ENCODE assay signal across 8 cellular contexts in the genomic region with DNA sequence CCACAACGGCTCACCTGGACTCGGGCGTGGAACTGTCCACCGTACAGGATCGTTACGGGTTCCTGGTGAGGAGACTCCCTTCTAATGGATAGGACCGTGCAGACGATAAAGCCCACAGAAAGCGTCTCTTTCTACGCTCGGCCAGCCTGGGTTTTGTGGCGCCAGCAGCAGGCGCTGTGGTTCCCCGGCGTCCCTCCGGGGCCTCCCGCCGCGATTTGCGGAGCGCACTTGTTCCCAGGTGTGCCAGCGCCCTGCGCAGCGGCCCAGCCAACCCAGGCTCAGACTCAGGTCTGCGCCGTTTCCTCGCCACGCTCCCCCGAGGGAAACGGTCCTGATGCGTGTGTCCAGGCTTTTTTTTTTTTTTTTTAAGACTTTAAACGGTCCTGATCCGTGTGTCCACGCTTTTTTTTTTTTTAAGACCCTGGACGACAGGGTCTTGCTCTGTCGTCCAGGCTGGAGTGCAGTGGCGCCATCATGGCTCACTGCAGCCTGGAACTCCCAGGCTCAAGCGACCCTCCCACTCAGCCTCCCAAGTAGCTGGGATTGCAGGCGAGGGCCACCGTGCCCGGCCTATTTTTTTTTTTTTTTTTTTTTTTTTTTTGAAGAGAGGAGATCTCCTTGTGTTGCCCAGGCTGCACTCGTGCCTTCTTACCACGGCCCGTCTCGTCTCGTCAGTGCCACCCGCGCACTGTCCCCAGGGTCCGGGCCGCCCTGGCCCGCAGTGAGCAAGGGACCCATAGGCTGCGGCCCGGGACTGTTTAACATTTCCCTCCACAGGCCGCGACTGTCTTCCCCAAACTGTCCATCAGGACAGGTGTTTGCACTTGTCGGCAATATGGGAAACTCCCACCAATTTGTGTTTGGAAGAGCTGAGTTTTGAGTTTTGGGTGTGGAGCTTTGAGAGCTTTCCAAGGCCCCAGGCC. TPM values are rescaled to one million over a fixed set of nuclear protein-coding genes. Genes with fewer than 3 reads are reported as not detected.
A peak's percentile ranks its signal among the peaks of the same experiment; 100 is the strongest.
DNase-seq lines count a peak whose midpoint lies in the region; ATAC-seq, FAIRE-seq and TF ChIP-seq lines count a peak whose summit lies in the region.

No MANE protein-coding gene starts in this region.

- H3K9me3 ChIP-seq in BLaER1 (no peaks in the 10 kb centered on the region), keratinocyte (ENCODE audit: control insufficient read depth, low read depth, low read length) (no peaks in the 10 kb centered on the region)

- H3K27me3 Mint-ChIP-seq in type B pancreatic cell: peaks cover 48% of the 10 kb centered on the region

- no peaks in the 10 kb centered on the region for H3K9me1 ChIP-seq in keratinocyte (ENCODE audit: control insufficient read depth, extremely low read depth, insufficient read depth, low read length)

- H3K27ac Mint-ChIP-seq in type B pancreatic cell: no peak overlapping the region

- no peak for FAIRE-seq in keratinocyte (lab: Jason Lieb, UNC)

- H3K79me2 ChIP-seq in keratinocyte (ENCODE audit: control insufficient read depth, insufficient read depth, low read length): no peaks in the 10 kb centered on the region

- H3K4me2 ChIP-seq in BLaER1 (peak overlapping the region; percentile 23; the same call in 1 of the 2 replicates), keratinocyte (ENCODE audit: control insufficient read depth, extremely low read depth, insufficient read depth, low read depth, low read length) (peak overlapping the region; percentile 76)

- H3K4me3 Mint-ChIP-seq in type B pancreatic cell: peak overlapping the region; percentile 39

- peaks cover 6% of the 10 kb centered on the region for H3K4me1 Mint-ChIP-seq in type B pancreatic cell (ENCODE audit: unreplicated experiment)

- H3K36me3 ChIP-seq in BLaER1: no peaks in the 10 kb centered on the region
- H3K36me3 ChIP-seq in keratinocyte (ENCODE audit: control insufficient read depth in 2 of 2, extremely low read depth in 1 of 2, insufficient read depth in 2 of 2, low read length in 2 of 2): no peaks in the 10 kb centered on the region

- H3K4me3 ChIP-seq in BLaER1 (no peak overlapping the region), keratinocyte (ENCODE audit: control insufficient read depth in 2 of 3, extremely low read depth in 1 of 3, insufficient read depth in 2 of 3, low read depth in 1 of 3, low read length in 3 of 3) (peak overlapping the region in 2 of 3 experiments; percentile 25 to 26)

- no peak overlapping the region for H3K9ac ChIP-seq in BLaER1
- no peak overlapping the region for H3K9ac ChIP-seq in keratinocyte (ENCODE audit: control insufficient read depth, extremely low read depth, insufficient read depth, low read length)

- ATAC-seq in HG02759 (IDR thresholded peaks at IDR 0.05; ENCODE audit: unreplicated experiment) (peak; percentile 79), GM18909 (IDR thresholded peaks at IDR 0.05; ENCODE audit: poor library complexity, unreplicated experiment) (no peak)

- H2AFZ ChIP-seq in keratinocyte (ENCODE audit: control insufficient read depth, low read length): peak overlapping the region; percentile 59

- H3K27ac ChIP-seq in BLaER1: no peak overlapping the region
- no peak overlapping the region for H3K27ac ChIP-seq in keratinocyte (ENCODE audit: control insufficient read depth, insufficient read depth, low read length)

- H4K20me1 ChIP-seq in BLaER1 (no peaks in the 10 kb centered on the region), keratinocyte (ENCODE audit: control insufficient read depth, extremely low read depth, insufficient read depth, low read length) (no peaks in the 10 kb centered on the region)

- dilution Hi-C loops in keratinocyte (cut with MboI; ENCODE audit: extremely low pct_ligation_motif_present, low sequenced_read_pairs): no loop called here

- DNase-seq in activated T-cell treated with anti-CD3 and anti-CD28 coated beads for 4 hours (peak; percentile 16), keratinocyte (ENCODE audit: low read depth, low spot score) (no peak), type B pancreatic cell (ENCODE audit: extremely low spot score, unreplicated experiment) (peak; percentile 68), SKM-1 treated with dmso at 0.1 percent for 144 hours (lab: John Stamatoyannopoulos, UW; ENCODE audit: unreplicated experiment) (no peak), NAMALWA (ENCODE audit: low spot score) (no peak)

- H3K27me3 ChIP-seq in BLaER1: peaks cover 14% of the 10 kb centered on the region
- H3K27me3 ChIP-seq in keratinocyte (ENCODE audit: control insufficient read depth, extremely low read depth, insufficient read depth, low read length): peaks cover 44% of the 10 kb centered on the region

- H3K4me1 ChIP-seq in BLaER1 (no peaks in the 10 kb centered on the region), keratinocyte (ENCODE audit: control insufficient read depth, extremely low read depth, insufficient read depth, low read length) (peaks cover 4% of the 10 kb centered on the region)

- H3K9me3 Mint-ChIP-seq in type B pancreatic cell: no peaks in the 10 kb centered on the region

- H3K36me3 Mint-ChIP-seq in type B pancreatic cell: no peaks in the 10 kb centered on the region

- TF ChIP-seq CTCF in keratinocyte (optimal IDR thresholded peaks at IDR 0.05 in 1 of 3, IDR thresholded peaks at IDR 0.05 in 1 of 3, conservative IDR thresholded peaks at IDR 0.05 in 1 of 3; ENCODE audit: extremely low read depth in 1 of 3, insufficient read depth in 2 of 3, low read length in 3 of 3) (peak; percentile 57 to 86 (median 77)), type B pancreatic cell (conservative IDR thresholded peaks at IDR 0.05) (peak; percentile 52)

RNA-seq across cellular contexts. Expression of gene GJA3, which starts 23.8 kb away (rescaled TPM):
- 0.07 to 0.13 TPM (median 0.09 TPM) in 3 replicates for polyA plus RNA-seq in keratinocyte
- polyA plus RNA-seq in keratinocyte (2011; ENCODE audit: low read depth): 0.10 TPM
- polyA plus RNA-seq in keratinocyte (2011; cell fraction: cytosol; rRNA removed): 0.10 and 0.11 TPM in 2 replicates
- polyA plus RNA-seq in keratinocyte (2011; cell fraction: nucleus; rRNA removed): 0.21 and 0.22 TPM in 2 replicates
- polyA plus RNA-seq in keratinocyte (2012; ENCODE audit: low replicate concordance): 0.13 and 0.17 TPM in 2 replicates
- 0.10 to 0.13 TPM in 2 of 3 replicates, not detected in the other for polyA minus RNA-seq in keratinocyte
- not detected for polyA minus RNA-seq in keratinocyte (2011; cell fraction: cytosol; rRNA and poly(A)+ RNA removed)
- polyA minus RNA-seq in keratinocyte (2011; cell fraction: nucleus; rRNA and poly(A)+ RNA removed): 0.21 and 0.23 TPM in 2 replicates
- total RNA-seq in type B pancreatic cell (ENCODE audit: low replicate concordance): 0.31 and 0.60 TPM in 2 replicates

RNA-seq across cellular contexts. Expression of gene GJB2, which starts 55.7 kb away (rescaled TPM):
- 364 to 604 TPM (median 374 TPM) in 3 replicates for polyA plus RNA-seq in keratinocyte
- 198 TPM for polyA plus RNA-seq in keratinocyte (2011; ENCODE audit: low read depth)
- 333 and 385 TPM in 2 replicates for polyA plus RNA-seq in keratinocyte (2011; cell fraction: cytosol; rRNA removed)
- 582 and 627 TPM in 2 replicates for polyA plus RNA-seq in keratinocyte (2011; cell fraction: nucleus; rRNA removed)
- 265 and 800 TPM in 2 replicates for polyA plus RNA-seq in keratinocyte (2012; ENCODE audit: low replicate concordance)
- 246 to 619 TPM (median 333 TPM) in 3 replicates for polyA minus RNA-seq in keratinocyte
- polyA minus RNA-seq in keratinocyte (2011; cell fraction: cytosol; rRNA and poly(A)+ RNA removed): 223 TPM
- polyA minus RNA-seq in keratinocyte (2011; cell fraction: nucleus; rRNA and poly(A)+ RNA removed): 156 and 373 TPM in 2 replicates
- total RNA-seq in type B pancreatic cell (ENCODE audit: low replicate concordance): 14.3 and 17.0 TPM in 2 replicates

Comparison
In these comparisons a context has a peak if more than half of its experiments do, and no peak if none do; other contexts are left out.
1. DNase-seq: peak in activated T-cell treated with anti-CD3 and anti-CD28 coated beads for 4 hours (single experiment) and type B pancreatic cell (single experiment); none in keratinocyte (single experiment), SKM-1 treated with dmso at 0.1 percent for 144 hours (single experiment) and NAMALWA (single experiment).